ENCODE assay signal across 1 cellular context in the genomic region with DNA sequence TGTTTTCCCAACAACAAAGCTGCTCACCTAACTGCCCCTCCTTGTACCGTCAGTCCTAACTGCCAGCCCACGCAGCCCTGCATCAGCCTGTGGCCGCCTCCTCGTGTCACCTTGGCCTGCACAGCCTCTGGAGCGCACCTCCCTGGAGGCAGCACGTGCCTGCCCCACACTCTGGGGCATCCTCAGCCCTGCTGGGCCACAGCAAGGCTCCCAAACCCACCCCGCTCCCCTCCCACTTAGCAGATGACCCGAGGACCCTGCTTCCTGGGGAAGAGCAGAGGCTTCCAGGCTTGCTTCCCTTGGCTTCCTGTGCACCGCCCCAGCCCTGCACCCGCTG.
TF ChIP-seq lines count a peak whose summit lies in the region.

No MANE protein-coding gene starts in this region.

TF ChIP-seq in SK-N-SH, 30 proteins besides CTCF, POLR2A, EP300 and RAD21 (continued from another document):
- TF ChIP-seq, protein P1, sequence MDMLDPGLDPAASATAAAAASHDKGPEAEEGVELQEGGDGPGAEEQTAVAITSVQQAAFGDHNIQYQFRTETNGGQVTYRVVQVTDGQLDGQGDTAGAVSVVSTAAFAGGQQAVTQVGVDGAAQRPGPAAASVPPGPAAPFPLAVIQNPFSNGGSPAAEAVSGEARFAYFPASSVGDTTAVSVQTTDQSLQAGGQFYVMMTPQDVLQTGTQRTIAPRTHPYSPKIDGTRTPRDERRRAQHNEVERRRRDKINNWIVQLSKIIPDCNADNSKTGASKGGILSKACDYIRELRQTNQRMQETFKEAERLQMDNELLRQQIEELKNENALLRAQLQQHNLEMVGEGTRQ (IDR thresholded peaks at IDR 0.05; ENCODE audit: borderline replicate concordance, low read depth, low read length) = no peak
- TF ChIP-seq FOXJ3 (CRISPR knock-in tag; IDR thresholded peaks at IDR 0.05) (no peak), SIN3A (IDR thresholded peaks at IDR 0.05; ENCODE audit: borderline replicate concordance, low read depth, low read length) (no peak), ZBTB33 (IDR thresholded peaks at IDR 0.05; ENCODE audit: borderline replicate concordance, low read depth) (no peak), TAF1 (IDR thresholded peaks at IDR 0.05; ENCODE audit: borderline replicate concordance, low read depth, low read length) (no peak), RFX5 (IDR thresholded peaks at IDR 0.05; ENCODE audit: low read length) (no peak), RXRA (IDR thresholded peaks at IDR 0.05; ENCODE audit: borderline replicate concordance, low read depth) (no peak), GATA2 (CRISPR knock-in tag; IDR thresholded peaks at IDR 0.05) (no peak), POLR2AphosphoS5 (IDR thresholded peaks at IDR 0.05; ENCODE audit: low read depth, low read length) (no peak), NFIC (IDR thresholded peaks at IDR 0.05; ENCODE audit: borderline replicate concordance) (no peak), USF1 (IDR thresholded peaks at IDR 0.05; ENCODE audit: borderline replicate concordance, low read depth) (no peak), FOXM1 (IDR thresholded peaks at IDR 0.05; ENCODE audit: low read depth) (no peak), JUND (IDR thresholded peaks at IDR 0.05) (no peak)
- TF ChIP-seq, protein P2, sequence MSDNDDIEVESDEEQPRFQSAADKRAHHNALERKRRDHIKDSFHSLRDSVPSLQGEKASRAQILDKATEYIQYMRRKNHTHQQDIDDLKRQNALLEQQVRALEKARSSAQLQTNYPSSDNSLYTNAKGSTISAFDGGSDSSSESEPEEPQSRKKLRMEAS (IDR thresholded peaks at IDR 0.05; ENCODE audit: low read depth) = no peak
